20 cellular contexts compared by ENCODE assay signal in genomic region chr16:35306915-35307314, GRCh38.
"Had no signal": no experiment of that assay in that cellular context is flagged by ENCODE, and none has a peak within 500 bp of the region (broad histone marks: within the 10 kb centered on the region; RNA-seq: fewer than 3 reads in every experiment).

No MANE protein-coding gene starts in this region.

- ATAC-seq: left lung; naive thymus-derived CD4-positive, alpha-beta T cell had no signal

- H3K4me1 ChIP-seq: left lung, sigmoid colon, upper lobe of left lung had no signal

- DNase-seq: activated CD4-positive, alpha-beta T cell treated with anti-CD3 and anti-CD28 coated beads for 1 hour; activated CD4-positive, alpha-beta T cell treated with anti-CD3 and anti-CD28 coated beads, Interleukin-2, amount 50 U/mL, for 1 hour; activated naive CD4-positive, alpha-beta T cell treated with Interleukin-2 at 50 U/mL for 16 hours; activated naive CD8-positive, alpha-beta T cell treated with anti-CD3 and anti-CD28 coated beads for 36 hours; activated T-cell treated with anti-CD3 and anti-CD28 coated beads, Interleukin-2, amount 50 U/mL, for 24 hours; cortex of kidney; endodermal cell; foreskin melanocyte; immature natural killer cell; kidney glomerular epithelial cell; left lung; naive thymus-derived CD4-positive, alpha-beta T cell; occipital lobe; retina; sigmoid colon; stimulated activated CD4-positive, alpha-beta T cell treated with anti-CD3 and anti-CD28 coated beads, Interleukin-4, amount 100 ng/mL, for 24 hours; stimulated activated naive CD4-positive, alpha-beta T cell treated with Interleukin-2 at 50 U/mL for 16 hours; T-helper 9 cell; upper lobe of left lung had no signal

- H3K9me3 ChIP-seq: sigmoid colon had no signal

- H3K36me3 ChIP-seq: left lung, sigmoid colon, upper lobe of left lung had no signal

- H3K27me3 ChIP-seq: left lung, sigmoid colon, upper lobe of left lung had no signal

- H3K27ac ChIP-seq: left lung, sigmoid colon, upper lobe of left lung had no signal

- H3K4me3 ChIP-seq: left lung, lung, sigmoid colon, upper lobe of left lung had no signal
